ENCODE assay signal across 24 cellular contexts in genomic region chr11:116375221-116375620, GRCh38.
"Had no signal": no experiment of that assay in that cellular context is flagged by ENCODE, and none has a peak within 500 bp of the region (broad histone marks: within the 10 kb centered on the region; RNA-seq: fewer than 3 reads in every experiment).

No MANE protein-coding gene starts in this region.

- H3K27me3 Mint-ChIP-seq: activated CD4-positive, alpha-beta memory T cell treated with anti-CD3 and anti-CD28 coated beads, Interleukin-2, amount 10 ng/mL, durations not matched to agents 7 days and 5 days had no signal

- H3K4me1 Mint-ChIP-seq: activated CD4-positive, alpha-beta memory T cell treated with anti-CD3 and anti-CD28 coated beads, Interleukin-2, amount 10 ng/mL, durations not matched to agents 7 days and 5 days; central memory CD8-positive, alpha-beta T cell had no signal

- H3K4me1 ChIP-seq: transverse colon, vagina had no signal

- H3K9me3 Mint-ChIP-seq: activated CD4-positive, alpha-beta memory T cell treated with anti-CD3 and anti-CD28 coated beads, Interleukin-2, amount 10 ng/mL, durations not matched to agents 7 days and 5 days had no signal

- ATAC-seq: activated T-cell treated with anti-CD3 and anti-CD28 coated beads, Interleukin-2, amount 50 U/mL, for 72 hours; natural killer cell treated with Interleukin-12 subunit alpha and Interleukin-12 subunit beta and Interleukin-15 and Interleukin-18, amount 100 ng/mL, for 72 hours had no signal

- H3K27ac Mint-ChIP-seq: activated CD4-positive, alpha-beta memory T cell treated with anti-CD3 and anti-CD28 coated beads, Interleukin-2, amount 10 ng/mL, durations not matched to agents 7 days and 5 days; activated naive CD8-positive, alpha-beta T cell; activated T-cell treated with anti-CD3 and anti-CD28 coated beads, Interleukin-2, amount 50 U/mL, for 72 hours; natural killer cell treated with Interleukin-12 subunit alpha and Interleukin-12 subunit beta and Interleukin-15 and Interleukin-18, amount 100 ng/mL, for 72 hours had no signal

- H3K4me3 Mint-ChIP-seq: activated CD4-positive, alpha-beta memory T cell treated with anti-CD3 and anti-CD28 coated beads, Interleukin-2, amount 10 ng/mL, durations not matched to agents 7 days and 5 days; activated naive CD8-positive, alpha-beta T cell; activated T-cell treated with anti-CD3 and anti-CD28 coated beads, Interleukin-2, amount 50 U/mL, for 72 hours; central memory CD8-positive, alpha-beta T cell; natural killer cell treated with Interleukin-12 subunit alpha and Interleukin-12 subunit beta and Interleukin-15 and Interleukin-18, amount 100 ng/mL, for 72 hours had no signal

- DNase-seq: activated CD4-positive, alpha-beta memory T cell treated with anti-CD3 and anti-CD28 coated beads, Interleukin-2, amount 10 ng/mL, durations not matched to agents 7 days and 5 days; activated CD4-positive, alpha-beta T cell treated with anti-CD3 and anti-CD28 coated beads for 4 hours; activated CD8-positive, alpha-beta memory T cell treated with anti-CD3 and anti-CD28 coated beads, Interleukin-2, amount 50 U/mL, for 4 hours; activated gamma-delta T cell; activated T-cell treated with anti-CD3 and anti-CD28 coated beads, Interleukin-2, amount 50 U/mL, for 72 hours; amygdala; brain microvascular endothelial cell; effector CD4-positive, alpha-beta T cell; foreskin fibroblast; nucleus accumbens; posterior cingulate gyrus; retina; stimulated activated CD4-positive, alpha-beta T cell treated with anti-CD3 and anti-CD28 coated beads, Interleukin-15, amount 100 ng/mL, for 24 hours; stimulated activated CD4-positive, alpha-beta T cell treated with anti-CD3 and anti-CD28 coated beads, Interleukin-4, amount 100 ng/mL, for 24 hours; stimulated activated naive CD4-positive, alpha-beta T cell; substantia nigra; transverse colon; WERI-Rb-1 had no signal

- H3K27me3 ChIP-seq: brain microvascular endothelial cell, transverse colon, vagina had no signal

- H3K36me3 ChIP-seq: brain microvascular endothelial cell, transverse colon, vagina, WERI-Rb-1 had no signal

- FAIRE-seq: endothelial cell of umbilical vein had no signal

- H3K9me3 ChIP-seq: transverse colon, vagina had no signal

- H3K36me3 Mint-ChIP-seq: activated naive CD8-positive, alpha-beta T cell; natural killer cell treated with Interleukin-12 subunit alpha and Interleukin-12 subunit beta and Interleukin-15 and Interleukin-18, amount 100 ng/mL, for 72 hours had no signal

- H3K27ac ChIP-seq: brain microvascular endothelial cell, coronary artery, transverse colon, vagina, WERI-Rb-1 had no signal

- H3K4me3 ChIP-seq: coronary artery, transverse colon, vagina had no signal
